ENCODE assay signal across 8 cellular contexts in genomic region chr19:39996218-39996810, GRCh38. TPM values are rescaled to one million over a fixed set of nuclear protein-coding genes. Genes with fewer than 3 reads are reported as not detected.
DNase-seq lines count a peak whose midpoint lies in the region; ATAC-seq and TF ChIP-seq lines count a peak whose summit lies in the region.

No MANE protein-coding gene starts in this region.

- H3K27me3 Mint-ChIP-seq in activated CD4-positive, alpha-beta memory T cell treated with anti-CD3 and anti-CD28 coated beads, Interleukin-2, amount 10 ng/mL, durations not matched to agents 7 days and 5 days: no peaks in the 10 kb centered on the region
- H3K27me3 Mint-ChIP-seq in natural killer cell treated with Interleukin-12 subunit alpha and Interleukin-12 subunit beta and Interleukin-15 and Interleukin-18, amount 100 ng/mL, for 72 hours: no peaks in the 10 kb centered on the region

- intact Hi-C loops in aorta (cut with DNase I): no loop called here

- ATAC-seq in GM21723 (IDR thresholded peaks at IDR 0.05; ENCODE audit: unreplicated experiment): peak; percentile 36
- peak; percentile 69 to 76 for ATAC-seq in natural killer cell treated with Interleukin-12 subunit alpha and Interleukin-12 subunit beta and Interleukin-15 and Interleukin-18, amount 100 ng/mL, for 72 hours
- ATAC-seq in aorta (ENCODE audit: low FRiP score): peak; percentile 55

- H3K36me3 ChIP-seq in MM.1S (replicated peaks; ENCODE audit: insufficient read depth, low read length): no peaks in the 10 kb centered on the region
- no peaks in the 10 kb centered on the region for H3K36me3 ChIP-seq in aorta (ENCODE audit: control insufficient read depth in 1 of 2, insufficient read depth in 2 of 2, low read length in 1 of 2)

- H3K27ac ChIP-seq in MM.1S (ENCODE audit: low read length) (peak overlapping the region; percentile 38; the same call in 1 of the 2 replicates), aorta (ENCODE audit: low read depth in 1 of 2, low read length in 2 of 2) (peak overlapping the region in 1 of 2 donors; percentile 87)

- H3K27me3 ChIP-seq in MM.1S (replicated peaks; ENCODE audit: insufficient read depth, low read length) (no peaks in the 10 kb centered on the region), aorta (ENCODE audit: control insufficient read depth in 1 of 2, insufficient read depth in 2 of 2, low read length in 1 of 2) (no peaks in the 10 kb centered on the region)

- H3K4me3 ChIP-seq in MM.1S (ENCODE audit: low read length) (peak overlapping the region; percentile 89), fibroblast of mammary gland (ENCODE audit: control insufficient read depth, low read depth, low read length) (peak overlapping the region; percentile 89), aorta (ENCODE audit: low read length in 2 of 2) (peak overlapping the region; percentile 39 to 63)

- H3K9me3 Mint-ChIP-seq in activated CD4-positive, alpha-beta memory T cell treated with anti-CD3 and anti-CD28 coated beads, Interleukin-2, amount 10 ng/mL, durations not matched to agents 7 days and 5 days: peaks cover 19% of the 10 kb centered on the region
- peaks cover 11% of the 10 kb centered on the region for H3K9me3 Mint-ChIP-seq in natural killer cell treated with Interleukin-12 subunit alpha and Interleukin-12 subunit beta and Interleukin-15 and Interleukin-18, amount 100 ng/mL, for 72 hours

- peak overlapping the region; percentile 94 for H3K27ac Mint-ChIP-seq in activated CD4-positive, alpha-beta memory T cell treated with anti-CD3 and anti-CD28 coated beads, Interleukin-2, amount 10 ng/mL, durations not matched to agents 7 days and 5 days
- peak overlapping the region; percentile 93 to 94 for H3K27ac Mint-ChIP-seq in natural killer cell treated with Interleukin-12 subunit alpha and Interleukin-12 subunit beta and Interleukin-15 and Interleukin-18, amount 100 ng/mL, for 72 hours

- WGBS in aorta, 2 donors: 3 to 4% methylated on average over 19 of the region's 19 CpGs

- H3F3A ChIP-seq in MM.1S (ENCODE audit: insufficient read depth, low read length): peaks cover 2% of the 10 kb centered on the region; the same call in 1 of the 2 replicates

- 0 out of 2 replicates have a peak, but pooled peaks cover 3% of the 10 kb centered on the region for H3K4me1 ChIP-seq in MM.1S (ENCODE audit: low read length)
- peaks cover 0 to 2% of the 10 kb centered on the region in 2 donors for H3K4me1 ChIP-seq in aorta (ENCODE audit: control insufficient read depth in 1 of 2, insufficient read depth in 2 of 2, low read length in 2 of 2)

- POLR2A ChIA-PET in activated CD4-positive, alpha-beta memory T cell treated with anti-CD3 and anti-CD28 coated beads, Interleukin-2, amount 10 ng/mL, durations not matched to agents 7 days and 5 days (lab: Charles Lee): interaction anchor here (1.0 to 2.7 kb wide), 17 partner anchors 9 to 352 kb away, joined by 3 to 54 read pairs (median 5); partner anchors contain the start of genes C19orf47, FBL, PLD3 and PSMC4

- H3K9me3 ChIP-seq in MM.1S (replicated peaks; ENCODE audit: insufficient read depth, low read length) (no peaks in the 10 kb centered on the region), aorta (ENCODE audit: control insufficient read depth, low read length) (no peaks in the 10 kb centered on the region)

- H4K20me1 ChIP-seq in MM.1S (ENCODE audit: insufficient read depth, low read length): no peaks in the 10 kb centered on the region

- H3K4me1 Mint-ChIP-seq in activated CD4-positive, alpha-beta memory T cell treated with anti-CD3 and anti-CD28 coated beads, Interleukin-2, amount 10 ng/mL, durations not matched to agents 7 days and 5 days: peaks cover 36% of the 10 kb centered on the region
- H3K4me1 Mint-ChIP-seq in natural killer cell treated with Interleukin-12 subunit alpha and Interleukin-12 subunit beta and Interleukin-15 and Interleukin-18, amount 100 ng/mL, for 72 hours (ENCODE audit: low read depth in 2 of 2): peaks cover 24 to 47% of the 10 kb centered on the region in 2 donors

- H3K79me2 ChIP-seq in MM.1S (ENCODE audit: low read length): peaks cover 16% of the 10 kb centered on the region

- H3K4me2 ChIP-seq in MM.1S (ENCODE audit: low read depth, low read length): peak overlapping the region; percentile 67

- peaks cover 42% of the 10 kb centered on the region for H3K36me3 Mint-ChIP-seq in activated CD4-positive, alpha-beta memory T cell treated with anti-CD3 and anti-CD28 coated beads, Interleukin-2, amount 10 ng/mL, durations not matched to agents 7 days and 5 days (ENCODE audit: low read depth)
- peaks cover 21% of the 10 kb centered on the region for H3K36me3 Mint-ChIP-seq in natural killer cell treated with Interleukin-12 subunit alpha and Interleukin-12 subunit beta and Interleukin-15 and Interleukin-18, amount 100 ng/mL, for 72 hours

- H3K4me3 Mint-ChIP-seq in activated CD4-positive, alpha-beta memory T cell treated with anti-CD3 and anti-CD28 coated beads, Interleukin-2, amount 10 ng/mL, durations not matched to agents 7 days and 5 days: peak overlapping the region; percentile 99
- peak overlapping the region; percentile 98 for H3K4me3 Mint-ChIP-seq in natural killer cell treated with Interleukin-12 subunit alpha and Interleukin-12 subunit beta and Interleukin-15 and Interleukin-18, amount 100 ng/mL, for 72 hours

- no peak for TF ChIP-seq CTCF in MM.1S (IDR thresholded peaks at IDR 0.05; ENCODE audit: low read length)
- no peak for TF ChIP-seq CTCF in fibroblast of mammary gland (conservative IDR thresholded peaks at IDR 0.05; ENCODE audit: control insufficient read depth, insufficient read depth, low read depth, low read length)

- CTCF ChIA-PET in activated CD4-positive, alpha-beta memory T cell treated with anti-CD3 and anti-CD28 coated beads, Interleukin-2, amount 10 ng/mL, durations not matched to agents 7 days and 5 days (lab: Charles Lee): interaction anchor here (0.9 to 2.4 kb wide), 3 partner anchors 14 to 94 kb away, joined by 4 to 32 read pairs (median 4); partner anchors contain the start of genes PSMC4 and ZNF780A

- no peaks in the 10 kb centered on the region for H3K9me2 ChIP-seq in MM.1S (replicated peaks; ENCODE audit: insufficient read depth, low read length)

- peak; percentile 35 for DNase-seq in NCI-H1092 treated with DMSO at 0.1 percent for 48 hours (lab: John Stamatoyannopoulos, UW)
- no peak for DNase-seq in NCI-H1092 (lab: John Stamatoyannopoulos, UW)
- DNase-seq in MM.1S: peak; percentile 29
- peak; percentile 58 for DNase-seq in activated CD4-positive, alpha-beta memory T cell treated with anti-CD3 and anti-CD28 coated beads, Interleukin-2, amount 10 ng/mL, durations not matched to agents 7 days and 5 days
- peak; percentile 78 for DNase-seq in fibroblast of mammary gland (ENCODE audit: low read depth)
- DNase-seq in natural killer cell treated with Interleukin-12 subunit alpha and Interleukin-12 subunit beta and Interleukin-15 and Interleukin-18, amount 100 ng/mL, for 72 hours (ENCODE audit: low spot score): no peak
- peak in 1 of 2 donors; percentile 40 for DNase-seq in aorta

- peak overlapping the region; percentile 56 for H3K9ac ChIP-seq in MM.1S (ENCODE audit: low read length)

- H2AFZ ChIP-seq in MM.1S (ENCODE audit: low read length): peak overlapping the region; percentile 88

RNA-seq across cellular contexts. Expression of gene ZNF546, which starts 0.5 kb away (rescaled TPM):
- 1 to 10 TPM; 6.3 to 7.5 TPM for total RNA-seq in activated CD4-positive, alpha-beta memory T cell treated with anti-CD3 and anti-CD28 coated beads, Interleukin-2, amount 10 ng/mL, durations not matched to agents 7 days and 5 days
- 1 to 10 TPM; 3.7 to 7.4 TPM for total RNA-seq in natural killer cell treated with Interleukin-12 subunit alpha and Interleukin-12 subunit beta and Interleukin-15 and Interleukin-18, amount 100 ng/mL, for 72 hours
- 10 to 100 TPM in 1 of 2 donors, 1 to 10 TPM in 1; 4.3 to 10.6 TPM for total RNA-seq in aorta
- 1 to 10 TPM in 1 of 2 donors, under 1 TPM in 1; 0.50 to 1.9 TPM for polyA plus RNA-seq in aorta

RNA-seq across cellular contexts. Expression of gene PSMC4, which starts 25.3 kb away (rescaled TPM):
- total RNA-seq in activated CD4-positive, alpha-beta memory T cell treated with anti-CD3 and anti-CD28 coated beads, Interleukin-2, amount 10 ng/mL, durations not matched to agents 7 days and 5 days: 10 to 100 TPM; 96.4 to 97.6 TPM
- 100 to 1,000 TPM; 163 to 165 TPM for total RNA-seq in natural killer cell treated with Interleukin-12 subunit alpha and Interleukin-12 subunit beta and Interleukin-15 and Interleukin-18, amount 100 ng/mL, for 72 hours
- 10 to 100 TPM; 53.3 to 66.8 TPM for total RNA-seq in aorta
- 10 to 100 TPM; 37.7 to 61.0 TPM for polyA plus RNA-seq in aorta

RNA-seq across cellular contexts. Expression of gene ZNF780B, which starts 59.7 kb away (rescaled TPM):
- total RNA-seq in activated CD4-positive, alpha-beta memory T cell treated with anti-CD3 and anti-CD28 coated beads, Interleukin-2, amount 10 ng/mL, durations not matched to agents 7 days and 5 days: 10 to 100 TPM; 19.9 to 20.1 TPM
- total RNA-seq in natural killer cell treated with Interleukin-12 subunit alpha and Interleukin-12 subunit beta and Interleukin-15 and Interleukin-18, amount 100 ng/mL, for 72 hours: 10 to 100 TPM; 30.7 to 35.2 TPM
- total RNA-seq in aorta: 10 to 100 TPM; 14.9 to 28.9 TPM
- polyA plus RNA-seq in aorta: 1 to 10 TPM; 1.5 to 7.9 TPM

Comparison
In these comparisons a context has a peak if more than half of its experiments do, and no peak if none do; other contexts are left out.
1. DNase-seq: peak in NCI-H1092 treated with DMSO at 0.1 percent for 48 hours (single experiment), MM.1S (single experiment), activated CD4-positive, alpha-beta memory T cell treated with anti-CD3 and anti-CD28 coated beads, Interleukin-2, amount 10 ng/mL, durations not matched to agents 7 days and 5 days (single experiment) and fibroblast of mammary gland (single experiment); none in NCI-H1092 (single experiment) and natural killer cell treated with Interleukin-12 subunit alpha and Interleukin-12 subunit beta and Interleukin-15 and Interleukin-18, amount 100 ng/mL, for 72 hours (single experiment).
2. Peak in every context shown above with its lines, with median percentiles within 50 percentile points of each other: ATAC-seq and H3K4me3 ChIP-seq.